ENCODE assay signal across 8 cellular contexts in the genomic region with DNA sequence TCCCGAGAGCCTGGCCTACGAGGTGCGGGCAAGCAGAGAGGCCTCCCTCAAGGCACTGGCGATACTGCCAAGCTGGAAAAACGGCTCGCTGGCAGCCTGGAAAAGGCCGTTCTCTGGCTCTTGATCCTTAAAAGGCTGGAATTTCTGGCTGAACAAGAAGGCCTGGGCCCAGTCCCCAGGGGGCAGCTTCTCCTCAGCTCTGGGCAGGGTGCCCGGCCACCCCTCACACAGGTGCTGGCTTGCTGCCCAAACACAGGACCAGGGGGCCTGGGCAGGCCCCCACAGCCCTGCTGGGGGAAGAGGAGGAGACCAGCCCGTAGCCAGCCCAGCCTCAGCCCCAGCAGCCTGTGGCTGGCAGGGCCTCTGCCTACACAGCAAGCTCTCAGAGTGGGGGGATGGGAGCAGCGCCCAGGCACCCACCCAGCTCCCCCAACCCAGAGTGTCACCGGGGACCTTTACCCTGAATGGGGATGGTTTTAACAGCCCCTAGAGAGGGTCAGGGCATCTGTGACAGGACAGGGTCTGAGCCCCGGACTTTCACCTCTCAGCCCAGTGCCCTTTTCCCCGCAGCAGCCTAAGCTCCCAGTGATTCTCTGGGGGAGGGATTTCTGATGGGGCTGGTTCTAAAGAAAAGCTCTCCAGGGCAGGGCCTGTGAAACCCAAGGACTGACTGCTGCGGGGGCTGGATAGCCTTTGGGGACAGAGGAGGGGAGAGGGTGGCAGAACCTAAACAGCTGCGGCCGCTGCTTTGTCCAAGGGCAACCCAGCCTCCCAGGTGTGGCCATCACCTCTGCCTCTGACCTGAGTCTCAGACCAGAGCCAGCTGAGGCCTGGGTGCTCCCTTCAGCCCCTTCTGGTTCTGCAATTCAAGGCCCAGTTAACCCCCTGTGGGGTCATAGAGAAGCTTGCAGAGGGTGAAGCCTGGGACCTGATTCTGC. TPM values are rescaled to one million over a fixed set of nuclear protein-coding genes. Genes with fewer than 3 reads are reported as not detected.
A peak's percentile ranks its signal among the peaks of the same experiment; 100 is the strongest.
DNase-seq lines count a peak whose midpoint lies in the region; ATAC-seq, FAIRE-seq and TF ChIP-seq lines count a peak whose summit lies in the region.

No MANE protein-coding gene starts in this region.

- DNase-seq in NCI-H2107 treated with DMSO at 0.1 percent for 48 hours (lab: John Stamatoyannopoulos, UW; ENCODE audit: unreplicated experiment) (peak; percentile 71), K562 (ENCODE audit: extremely low read depth in 1 of 4, low spot score in 3 of 4) (no peak), superior temporal gyrus (ENCODE audit: extremely low spot score) (peak; percentile 44), NOMO-1 treated with DMSO at 0.1 percent for 48 hours (lab: John Stamatoyannopoulos, UW; ENCODE audit: unreplicated experiment) (no peak), kidney glomerular epithelial cell (lab: John Stamatoyannopoulos, UW) (no peak)

- no peak for TF ChIP-seq EP300 in K562 (IDR thresholded peaks at IDR 0.05; ENCODE audit: low read length)

- TF ChIP-seq RAD21 in K562 (CRISPR knock-in tag; conservative IDR thresholded peaks at IDR 0.05 in 1 of 2, IDR thresholded peaks at IDR 0.05 in 1 of 2), result no peak

- H3K4me3 ChIP-seq in K562, result no peak overlapping the region

- H3K27ac ChIP-seq in C4-2B, result peak overlapping the region; percentile 96
- no peak overlapping the region for H3K27ac ChIP-seq in K562 (ENCODE audit: extremely low read depth, low read depth, low read length)
- H3K27ac ChIP-seq in layer of hippocampus (ENCODE audit: low read depth, low read length), result peak overlapping the region; percentile 86

- TF ChIP-seq POLR2A in K562 (conservative IDR thresholded peaks at IDR 0.05), result no peak

- no peaks in the 10 kb centered on the region for H4K20me1 ChIP-seq in K562 (replicated peaks; ENCODE audit: control insufficient read depth, insufficient read depth, low read length)

- in situ Hi-C loops in K562 (cut with MboI), result no loop called here

- no peaks in the 10 kb centered on the region for H3K27me3 ChIP-seq in K562 (ENCODE audit: control insufficient read depth in 2 of 2, insufficient read depth in 2 of 2, low read length in 2 of 2)
- H3K27me3 ChIP-seq in layer of hippocampus (ENCODE audit: control insufficient read depth, insufficient read depth, low read length), result no peaks in the 10 kb centered on the region

- peak; percentile 9 for ATAC-seq in K562
- no peak for ATAC-seq in HG02678 (IDR thresholded peaks at IDR 0.05; ENCODE audit: unreplicated experiment)

- 79% methylated on average over 12 of the region's 16 CpGs for WGBS in K562 (ENCODE audit: insufficient coverage, low coverage, missing lambda C conversion rate)

- H2AFZ ChIP-seq in K562 (ENCODE audit: low read depth, low read length), result peak overlapping the region; percentile 79; the same call in 1 of the 2 replicates

- FAIRE-seq in K562 (lab: Jason Lieb, UNC), result no peak

- no peak overlapping the region for H3K4me2 ChIP-seq in K562 (ENCODE audit: insufficient read depth, low read length)

- H3K79me2 ChIP-seq in K562 (ENCODE audit: control insufficient read depth, insufficient read depth, low read length), result no peaks in the 10 kb centered on the region

- H3K36me3 ChIP-seq in K562 (ENCODE audit: control insufficient read depth, insufficient read depth, low read length), result no peaks in the 10 kb centered on the region

- no peaks in the 10 kb centered on the region for H3K9me1 ChIP-seq in K562 (ENCODE audit: control insufficient read depth, insufficient read depth, low read length)

- BruUV-seq in K562 (replicated peaks; lab: Mats Ljungman, UMichigan), result no TSS peak

- H3K9ac ChIP-seq in K562 (ENCODE audit: insufficient read depth in 1 of 2, low read depth in 2 of 2, low read length in 2 of 2), result peak overlapping the region in 1 of 2 experiments; percentile 70; a peak in 2 of 4 replicates

- POLR2A ChIA-PET in K562 (lab: Yijun Ruan, JAX), result interaction anchor here (0.6 to 2.4 kb wide), 2 partner anchors 17 to 39 kb away, joined by 4 to 7 read pairs; a partner anchor contains a TSS

- CTCF ChIA-PET in K562 (lab: Yijun Ruan, JAX; ENCODE audit: low intra/inter-chr PET ratio), result no interaction called here

- no peak for TF ChIP-seq CTCF in C4-2B (conservative IDR thresholded peaks at IDR 0.05)
- no peak for TF ChIP-seq CTCF in K562 (IDR thresholded peaks at IDR 0.05 in 2 of 3, conservative IDR thresholded peaks at IDR 0.05 in 1 of 3; ENCODE audit: insufficient read depth in 2 of 3, low read depth in 1 of 3, low read length in 3 of 3)

- intact Hi-C loops in K562 (cut with micrococcal nuclease), result no loop called here

- H3K9me3 ChIP-seq in K562 (replicated peaks; ENCODE audit: control insufficient read depth, insufficient read depth, low read depth, low read length), result no peaks in the 10 kb centered on the region

- peaks cover 12 to 22% of the 10 kb centered on the region in 2 experiments; a peak in 4 of 5 replicates for H3K4me1 ChIP-seq in K562 (replicated peaks in 1 of 2; ENCODE audit: control insufficient read depth in 2 of 2, insufficient read depth in 2 of 2, low read length in 2 of 2)

TF ChIP-seq in K562, 482 proteins besides CTCF, POLR2A, EP300 and RAD21:
- TF ChIP-seq NFIC (IDR thresholded peaks at IDR 0.05) (peak; percentile 49), KAT8 (IDR thresholded peaks at IDR 0.05; ENCODE audit: low read depth) (no peak)

RNA-seq across cellular contexts. Expression of a gene that starts 38.6 kb away (rescaled TPM):
- total RNA-seq in K562 (2011; cell fraction: chromatin; rRNA removed; ENCODE audit: low replicate concordance), result 10.4 and 18.1 TPM in 2 replicates
- total RNA-seq in K562 (2011; cell fraction: nucleolus; rRNA removed), result 14.8 and 18.2 TPM in 2 replicates
- total RNA-seq in K562 (2011; cell fraction: nucleoplasm; rRNA removed), result 19.9 and 21.5 TPM in 2 replicates
- total RNA-seq in K562 (2014; rRNA removed), result 4.8 and 13.9 TPM in 2 replicates
- total RNA-seq in K562 (2014; rRNA removed; fragmentation: Illumina TruSeq; extraction: Trizol), result 12.4 and 13.2 TPM in 2 replicates
- 13.2 TPM in 2 replicates for total RNA-seq in K562 (2015; rRNA removed; fragmentation: Illumina TruSeq; extraction: Trizol)
- total RNA-seq in K562 (2021), result 29.9 and 31.0 TPM in 2 replicates
- 10.5 and 10.8 TPM in 2 replicates for polyA plus RNA-seq in K562 (2011; rRNA removed)
- polyA plus RNA-seq in K562 (2011; cell fraction: cytosol; rRNA removed), result 8.5 and 9.7 TPM in 2 replicates
- 17.6 and 24.1 TPM in 2 replicates for polyA plus RNA-seq in K562 (2011; cell fraction: nucleus; rRNA removed)
- 16.9 and 24.9 TPM in 2 replicates for polyA plus RNA-seq in K562 (2012)
- 14.9 and 17.6 TPM in 2 replicates for polyA plus RNA-seq in K562 (2014; fragmentation: Illumina TruSeq; extraction: Trizol)
- 10 to 100 TPM; 44.9 to 63.7 TPM for polyA plus RNA-seq in K562 (2014; fragmentation: Nextera tagmentation; extraction: Ambion mirVana)
- polyA plus RNA-seq in K562 (2014; rRNA removed), result 10.9 and 11.8 TPM in 2 replicates
- 19.1 and 19.5 TPM in 2 replicates for polyA minus RNA-seq in K562 (2011; rRNA and poly(A)+ RNA removed)
- 13.5 and 14.2 TPM in 2 replicates for polyA minus RNA-seq in K562 (2011; cell fraction: cytosol; rRNA and poly(A)+ RNA removed)
- polyA minus RNA-seq in K562 (2011; cell fraction: nucleus; rRNA and poly(A)+ RNA removed), result 22.5 and 23.9 TPM in 2 replicates

Comparison
In these comparisons a context has a peak if more than half of its experiments do, and no peak if none do; other contexts are left out.
1. DNase-seq: peak in NCI-H2107 treated with DMSO at 0.1 percent for 48 hours (single experiment) and superior temporal gyrus (single experiment); none in K562 (0 of 4), NOMO-1 treated with DMSO at 0.1 percent for 48 hours (single experiment) and kidney glomerular epithelial cell (single experiment).